ENCODE assay signal across 23 cellular contexts in the genomic region with DNA sequence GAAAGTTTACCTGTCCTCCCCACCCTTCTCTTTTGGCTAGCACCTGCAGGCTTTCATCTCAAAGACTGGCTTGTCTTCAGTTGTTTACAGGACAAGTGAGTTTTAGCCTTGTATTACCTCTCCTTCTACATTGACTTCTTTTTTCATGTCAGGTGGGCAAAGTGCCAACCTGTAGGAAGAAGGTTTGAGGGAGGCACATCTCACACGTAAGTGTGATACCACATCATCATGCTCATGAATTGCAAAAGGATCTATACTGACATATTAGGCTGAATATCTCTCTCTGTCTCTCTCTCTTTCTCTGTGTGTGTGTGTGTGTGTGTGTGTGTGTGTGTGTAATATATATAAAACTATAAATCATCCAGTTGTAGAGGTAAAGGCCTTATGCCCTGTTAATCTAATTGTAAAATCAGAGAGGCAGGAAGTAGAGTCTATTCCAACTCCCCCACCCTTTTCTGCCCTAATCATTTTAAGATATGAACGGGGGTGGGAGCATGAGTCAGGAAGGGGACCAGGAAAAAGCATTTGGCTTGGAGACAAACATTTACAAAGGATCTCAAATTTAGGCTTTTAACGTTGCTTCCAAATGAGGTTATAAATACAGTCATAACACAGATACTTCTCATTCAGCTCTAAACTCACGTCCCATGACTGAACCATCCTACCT.
A peak's percentile ranks its signal among the peaks of the same experiment; 100 is the strongest.
DNase-seq lines count a peak whose midpoint lies in the region; ATAC-seq and TF ChIP-seq lines count a peak whose summit lies in the region.
"Had no signal": no experiment of that assay in that cellular context is flagged by ENCODE, and none has a peak within 500 bp of the region (broad histone marks: within the 10 kb centered on the region; RNA-seq: fewer than 3 reads in every experiment).

No MANE protein-coding gene starts in this region.

- H3K4me3 ChIP-seq in HEK293 (ENCODE audit: low read depth, low read length) (no peak overlapping the region), SJCRH30 (no peak overlapping the region), fibroblast of pulmonary artery (replicated peaks; ENCODE audit: low read depth, low read length) (no peak overlapping the region), transverse colon (no peak overlapping the region)
- H3K4me3 ChIP-seq: stomach, upper lobe of right lung had no signal

- 38 to 40% methylated on average over 4 of the region's 4 CpGs for WGBS in transverse colon (ENCODE audit: low coverage in 1 of 2), 2 donors

- H3K27ac ChIP-seq in HEK293 (ENCODE audit: extremely low read depth, low read depth, low read length), result no peak overlapping the region
- peak overlapping the region; percentile 98; the same call in 1 of the 2 replicates for H3K27ac ChIP-seq in SJCRH30
- no peak overlapping the region for H3K27ac ChIP-seq in transverse colon
- H3K27ac ChIP-seq: parathyroid adenoma, upper lobe of right lung had no signal

- TF ChIP-seq CTCF in HEK293 (tag by site-specific recombination; IDR thresholded peaks at IDR 0.05) (no peak), fibroblast of pulmonary artery (IDR thresholded peaks at IDR 0.05; ENCODE audit: low read length, missing control alignments) (no peak), transverse colon (IDR thresholded peaks at IDR 0.05) (no peak)

- peak; percentile 36 for DNase-seq in Daoy (ENCODE audit: low read depth)
- no peak for DNase-seq in SJCRH30
- DNase-seq in fibroblast of pulmonary artery (ENCODE audit: low read depth), result peak; percentile 68
- no peak for DNase-seq in NCI-H187 treated with DMSO at 0.1 percent for 48 hours (lab: John Stamatoyannopoulos, UW)
- DNase-seq in transverse colon, result no peak
- DNase-seq: activated CD4-positive, alpha-beta T cell treated with anti-CD3 and anti-CD28 coated beads, Interleukin-2, amount 50 U/mL, for 48 hours; activated naive CD4-positive, alpha-beta T cell treated with anti-CD3 and anti-CD28 coated beads, Interleukin-2, amount 50 U/mL, for 16 hours; activated T-cell treated with anti-CD3 and anti-CD28 coated beads, Interleukin-2, amount 50 U/mL, for 48 hours; COR-L47; foreskin melanocyte; naive thymus-derived CD8-positive, alpha-beta T cell; NCI-H1436; NCI-H345; NK-92 treated with Interleukin-12 subunit alpha and Interleukin-12 subunit beta, amount 100 ng/mL, for 24 hours; stimulated activated CD4-positive, alpha-beta T cell treated with anti-CD3 and anti-CD28 coated beads, Interleukin-1b, Interleukin-23, amount 100 ng/mL, for 48 hours; stomach; T-cell; upper lobe of right lung had no signal

- POLR2A ChIA-PET in HEK293 (lab: Yijun Ruan, JAX), result no interaction called here

- TF ChIP-seq POLR2A in transverse colon (IDR thresholded peaks at IDR 0.05), result no peak

- H3K9me3 ChIP-seq in HEK293 (ENCODE audit: control insufficient read depth, insufficient read depth, low read depth, low read length), result no peaks in the 10 kb centered on the region
- peaks cover 13% of the 10 kb centered on the region for H3K9me3 ChIP-seq in SJCRH30 (replicated peaks)
- H3K9me3 ChIP-seq in transverse colon, result peaks cover 0 to 7% of the 10 kb centered on the region in 2 donors

- CTCF ChIA-PET in HEK293 (lab: Yijun Ruan, JAX), result no interaction called here

- H3K36me3 ChIP-seq in HEK293 (ENCODE audit: control insufficient read depth in 2 of 2, insufficient read depth in 1 of 2, low read length in 2 of 2) (no peaks in the 10 kb centered on the region), SJCRH30 (no peaks in the 10 kb centered on the region), transverse colon (no peaks in the 10 kb centered on the region)
- H3K36me3 ChIP-seq: stomach, upper lobe of right lung had no signal

- intact Hi-C loops in transverse colon (cut with DNase I; ENCODE audit: low total_unique reads), result no loop called here

- ATAC-seq in esophagus mucosa (no peak), GM21737 (IDR thresholded peaks at IDR 0.05; ENCODE audit: unreplicated experiment) (no peak)
- ATAC-seq: sciatic nerve, T-cell, upper lobe of right lung had no signal

- H3K4me1 ChIP-seq in HEK293 (ENCODE audit: control insufficient read depth, insufficient read depth, low read length) (no peaks in the 10 kb centered on the region), SJCRH30 (peaks cover 58% of the 10 kb centered on the region), transverse colon (peaks cover 0 to 14% (median 2%) of the 10 kb centered on the region in 4 donors)
- H3K4me1 ChIP-seq: parathyroid adenoma, upper lobe of right lung had no signal

- H3K27me3 ChIP-seq in SJCRH30 (no peaks in the 10 kb centered on the region), transverse colon (no peaks in the 10 kb centered on the region)
- H3K27me3 ChIP-seq: stomach, upper lobe of right lung had no signal

- in situ Hi-C loops in transverse colon (cut with MboI; ENCODE audit: low pct_ligation_motif_present in 1 of 4, low pct_unique_long_range_greater_than_20kb in 1 of 4, low sequenced_read_pairs in 3 of 4), result no loop called here

- TF ChIP-seq EP300 in transverse colon (IDR thresholded peaks at IDR 0.05; ENCODE audit: low read depth), result no peak

TF ChIP-seq in HEK293, 187 proteins besides CTCF, POLR2A, EP300 and RAD21:
- TF ChIP-seq ZNF747 (tag by site-specific recombination; IDR thresholded peaks at IDR 0.05), result no peak
- TF ChIP-seq EGR2 (tag by site-specific recombination; IDR thresholded peaks at IDR 0.05; ENCODE audit: low read depth), result 0 out of 2 replicates have a peak, but pooled peaks have one; percentile 20
- TF ChIP-seq ZNF837 (tag by site-specific recombination; IDR thresholded peaks at IDR 0.05), result no peak
- TF ChIP-seq ZNF530 (tag by site-specific recombination; IDR thresholded peaks at IDR 0.05; ENCODE audit: low read depth), result no peak
- TF ChIP-seq, protein P1, sequence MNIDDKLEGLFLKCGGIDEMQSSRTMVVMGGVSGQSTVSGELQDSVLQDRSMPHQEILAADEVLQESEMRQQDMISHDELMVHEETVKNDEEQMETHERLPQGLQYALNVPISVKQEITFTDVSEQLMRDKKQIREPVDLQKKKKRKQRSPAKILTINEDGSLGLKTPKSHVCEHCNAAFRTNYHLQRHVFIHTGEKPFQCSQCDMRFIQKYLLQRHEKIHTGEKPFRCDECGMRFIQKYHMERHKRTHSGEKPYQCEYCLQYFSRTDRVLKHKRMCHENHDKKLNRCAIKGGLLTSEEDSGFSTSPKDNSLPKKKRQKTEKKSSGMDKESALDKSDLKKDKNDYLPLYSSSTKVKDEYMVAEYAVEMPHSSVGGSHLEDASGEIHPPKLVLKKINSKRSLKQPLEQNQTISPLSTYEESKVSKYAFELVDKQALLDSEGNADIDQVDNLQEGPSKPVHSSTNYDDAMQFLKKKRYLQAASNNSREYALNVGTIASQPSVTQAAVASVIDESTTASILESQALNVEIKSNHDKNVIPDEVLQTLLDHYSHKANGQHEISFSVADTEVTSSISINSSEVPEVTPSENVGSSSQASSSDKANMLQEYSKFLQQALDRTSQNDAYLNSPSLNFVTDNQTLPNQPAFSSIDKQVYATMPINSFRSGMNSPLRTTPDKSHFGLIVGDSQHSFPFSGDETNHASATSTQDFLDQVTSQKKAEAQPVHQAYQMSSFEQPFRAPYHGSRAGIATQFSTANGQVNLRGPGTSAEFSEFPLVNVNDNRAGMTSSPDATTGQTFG (tag by site-specific recombination; IDR thresholded peaks at IDR 0.05; ENCODE audit: borderline replicate concordance), result no peak
- TF ChIP-seq ZFHX2 (tag by site-specific recombination; conservative IDR thresholded peaks at IDR 0.05), result peak; percentile 55; the same call in 1 of the 2 replicates

Comparison
In these comparisons a context has a peak if more than half of its experiments do, and no peak if none do; other contexts are left out.
1. DNase-seq: peak in Daoy (single experiment) and fibroblast of pulmonary artery (single experiment); none in SJCRH30 (0 of 2), NCI-H187 treated with DMSO at 0.1 percent for 48 hours (single experiment) and transverse colon (single experiment).